In genomic region chr16:22424161-22424937, GRCh38 we compare ENCODE assay signal across 9 cellular contexts. TPM values are rescaled to one million over a fixed set of nuclear protein-coding genes. Genes with fewer than 3 reads are reported as not detected.
DNase-seq lines count a peak whose midpoint lies in the region; ATAC-seq and TF ChIP-seq lines count a peak whose summit lies in the region.
"Had no signal": no experiment of that assay in that cellular context is flagged by ENCODE, and none has a peak within 500 bp of the region (broad histone marks: within the 10 kb centered on the region; RNA-seq: fewer than 3 reads in every experiment).

No MANE protein-coding gene starts in this region.

- peaks cover 0 to 9% (median 0%) of the 10 kb centered on the region in 4 donors for H3K4me1 ChIP-seq in liver (ENCODE audit: control insufficient read depth in 4 of 4, insufficient read depth in 4 of 4, low read length in 3 of 4)

- no peak overlapping the region for H3K4me3 ChIP-seq in liver (ENCODE audit: low read depth in 1 of 3, low read length in 3 of 3)

- no peaks in the 10 kb centered on the region for H3K27me3 Mint-ChIP-seq in central memory CD8-positive, alpha-beta T cell
- no peaks in the 10 kb centered on the region for H3K27me3 Mint-ChIP-seq in stimulated activated naive B cell treated with anti-CD40 and anti-IgM and Interleukin-4, amounts not matched to agents 10 μg/mL and 1 μg/mL and 100 μg/mL, for 72 hours

- no peaks in the 10 kb centered on the region for H3K9me3 Mint-ChIP-seq in central memory CD8-positive, alpha-beta T cell
- peaks cover 0 to 3% of the 10 kb centered on the region in 2 donors for H3K9me3 Mint-ChIP-seq in stimulated activated naive B cell treated with anti-CD40 and anti-IgM and Interleukin-4, amounts not matched to agents 10 μg/mL and 1 μg/mL and 100 μg/mL, for 72 hours

- H3K4me1 Mint-ChIP-seq in central memory CD8-positive, alpha-beta T cell, result no peaks in the 10 kb centered on the region
- H3K4me1 Mint-ChIP-seq in stimulated activated naive B cell treated with anti-CD40 and anti-IgM and Interleukin-4, amounts not matched to agents 10 μg/mL and 1 μg/mL and 100 μg/mL, for 72 hours, result peaks cover 2 to 6% of the 10 kb centered on the region in 2 donors

- no peaks in the 10 kb centered on the region for H3K9me3 ChIP-seq in liver (ENCODE audit: control insufficient read depth in 4 of 4, low read length in 3 of 4)

- no peak for ATAC-seq in central memory CD8-positive, alpha-beta T cell (replicated peaks; ENCODE audit: extremely low read depth, poor library complexity, severe bottlenecking)
- ATAC-seq in HG03159 (IDR thresholded peaks at IDR 0.05; ENCODE audit: unreplicated experiment), result no peak
- no peak for ATAC-seq in stimulated activated naive B cell treated with anti-CD40 and anti-IgM and Interleukin-4, amounts not matched to agents 10 μg/mL and 1 μg/mL and 100 μg/mL, for 72 hours (replicated peaks)

- peaks cover 9 to 34% (median 16%) of the 10 kb centered on the region in 4 donors for H3K36me3 ChIP-seq in liver (ENCODE audit: control insufficient read depth in 4 of 4, insufficient read depth in 3 of 4, low read depth in 1 of 4, low read length in 3 of 4)

- H3K27ac ChIP-seq in liver (ENCODE audit: low read depth in 1 of 2, low read length in 2 of 2), result peak overlapping the region; percentile 47 to 54

- H3K27me3 ChIP-seq in liver (ENCODE audit: control insufficient read depth in 4 of 4, insufficient read depth in 4 of 4, low read length in 3 of 4), result no peaks in the 10 kb centered on the region

- H3K9ac ChIP-seq in liver (ENCODE audit: low read depth in 1 of 2, low read length in 2 of 2), result no peak overlapping the region

- H3K4me3 Mint-ChIP-seq in central memory CD8-positive, alpha-beta T cell, result no peak overlapping the region
- H3K4me3 Mint-ChIP-seq in stimulated activated naive B cell treated with anti-CD40 and anti-IgM and Interleukin-4, amounts not matched to agents 10 μg/mL and 1 μg/mL and 100 μg/mL, for 72 hours, result no peak overlapping the region

- TF ChIP-seq RAD21 in liver (IDR thresholded peaks at IDR 0.05), result no peak

- no peak for TF ChIP-seq CTCF in liver (IDR thresholded peaks at IDR 0.05; ENCODE audit: low read depth, low read length, missing input control)

- 82% methylated on average over 22 of the region's 22 CpGs for WGBS in liver

- H3K36me3 Mint-ChIP-seq in central memory CD8-positive, alpha-beta T cell (ENCODE audit: insufficient read depth), result peaks cover 28% of the 10 kb centered on the region
- peaks cover 58 to 72% of the 10 kb centered on the region in 2 donors for H3K36me3 Mint-ChIP-seq in stimulated activated naive B cell treated with anti-CD40 and anti-IgM and Interleukin-4, amounts not matched to agents 10 μg/mL and 1 μg/mL and 100 μg/mL, for 72 hours

- DNase-seq in GOT3 (lab: John Stamatoyannopoulos, UW), result peak; percentile 16
- no peak for DNase-seq in central memory CD8-positive, alpha-beta T cell (ENCODE audit: low spot score in 2 of 2)
- peak; percentile 61 for DNase-seq in stromal cell of bone marrow (ENCODE audit: low read depth)
- no peak for DNase-seq in NCI-H2029 treated with DMSO at 0.1 percent for 48 hours (lab: John Stamatoyannopoulos, UW)
- DNase-seq in SIG-M5 treated with dmso at 0.1 percent for 504 hours (lab: John Stamatoyannopoulos, UW; ENCODE audit: unreplicated experiment), result no peak
- DNase-seq in stimulated activated naive B cell treated with anti-CD40 and anti-IgM and Interleukin-4, amounts not matched to agents 10 μg/mL and 1 μg/mL and 100 μg/mL, for 72 hours, result no peak
- DNase-seq: stimulated activated CD4-positive, alpha-beta T cell treated with anti-CD3 and anti-CD28 coated beads, Interleukin-15, amount 100 ng/mL, for 24 hours had no signal

- peak overlapping the region; percentile 61 for H3K27ac Mint-ChIP-seq in central memory CD8-positive, alpha-beta T cell (ENCODE audit: low read depth)
- no peak overlapping the region for H3K27ac Mint-ChIP-seq in stimulated activated naive B cell treated with anti-CD40 and anti-IgM and Interleukin-4, amounts not matched to agents 10 μg/mL and 1 μg/mL and 100 μg/mL, for 72 hours

TF ChIP-seq in liver, 16 proteins besides CTCF, POLR2A, EP300 and RAD21:
- TF ChIP-seq YY1 (IDR thresholded peaks at IDR 0.05) (no peak), FOXA1 (IDR thresholded peaks at IDR 0.05) (no peak), TAF1 (conservative IDR thresholded peaks at IDR 0.05) (no peak), GABPA (IDR thresholded peaks at IDR 0.05 in 1 of 2, conservative IDR thresholded peaks at IDR 0.05 in 1 of 2) (no peak), ATF3 (IDR thresholded peaks at IDR 0.05) (no peak), MAX (IDR thresholded peaks at IDR 0.05) (no peak), ZBTB33 (IDR thresholded peaks at IDR 0.05) (no peak), SP1 (IDR thresholded peaks at IDR 0.05) (no peak), JUND (IDR thresholded peaks at IDR 0.05) (no peak), NR2F2 (IDR thresholded peaks at IDR 0.05) (no peak), HNF4G (IDR thresholded peaks at IDR 0.05) (no peak), HNF4A (conservative IDR thresholded peaks at IDR 0.05) (no peak), REST (IDR thresholded peaks at IDR 0.05) (no peak), RXRA (IDR thresholded peaks at IDR 0.05) (no peak)

RNA-seq across cellular contexts. Expression of gene CDR2, which starts 49.9 kb away (rescaled TPM):
- 10 to 100 TPM; 11.5 to 12.1 TPM for total RNA-seq in liver
- 1 to 10 TPM; 2.9 to 7.9 TPM for polyA plus RNA-seq in liver

Comparison
In these comparisons a context has a peak if more than half of its experiments do, and no peak if none do; other contexts are left out.
1. DNase-seq: peak in GOT3 (single experiment) and stromal cell of bone marrow (single experiment); none in central memory CD8-positive, alpha-beta T cell (0 of 2), NCI-H2029 treated with DMSO at 0.1 percent for 48 hours (single experiment), SIG-M5 treated with dmso at 0.1 percent for 504 hours (single experiment) and stimulated activated naive B cell treated with anti-CD40 and anti-IgM and Interleukin-4, amounts not matched to agents 10 μg/mL and 1 μg/mL and 100 μg/mL, for 72 hours (single experiment).